ENCODE assay signal across 25 cellular contexts in genomic region chr22:17783773-17784480, GRCh38. TPM values are rescaled to one million over a fixed set of nuclear protein-coding genes. Genes with fewer than 3 reads are reported as not detected.
DNase-seq lines count a peak whose midpoint lies in the region; ATAC-seq, FAIRE-seq and TF ChIP-seq lines count a peak whose summit lies in the region.
"Had no signal": no experiment of that assay in that cellular context is flagged by ENCODE, and none has a peak within 500 bp of the region (broad histone marks: within the 10 kb centered on the region; RNA-seq: fewer than 3 reads in every experiment).

No MANE protein-coding gene starts in this region.

- H3K4me1 Mint-ChIP-seq in astrocyte (ENCODE audit: low read depth, unreplicated experiment) (peaks cover 14% of the 10 kb centered on the region), neural crest cell (peaks cover 33% of the 10 kb centered on the region)

- H3K27ac Mint-ChIP-seq in astrocyte (ENCODE audit: unreplicated experiment) (peak overlapping the region; percentile 41), neural crest cell (ENCODE audit: unreplicated experiment) (no peak overlapping the region)
- H3K27ac Mint-ChIP-seq: CD8-positive, alpha-beta T cell had no signal

- H3K27ac ChIP-seq in right cardiac atrium (ENCODE audit: low read length) (no peak overlapping the region), astrocyte (ENCODE audit: low read depth, low read length) (no peak overlapping the region), brain microvascular endothelial cell (no peak overlapping the region)
- H3K27ac ChIP-seq: KMS-11, Peyer's patch had no signal

- TF ChIP-seq CTCF in astrocyte (IDR thresholded peaks at IDR 0.05; ENCODE audit: insufficient read depth, low read depth, low read length) (no peak), neural crest cell (conservative IDR thresholded peaks at IDR 0.05) (no peak), brain microvascular endothelial cell (IDR thresholded peaks at IDR 0.05; ENCODE audit: low read depth, low read length, missing control alignments) (no peak)

- no peak overlapping the region for H3K4me3 Mint-ChIP-seq in astrocyte (ENCODE audit: unreplicated experiment)
- peak overlapping the region; percentile 34 for H3K4me3 Mint-ChIP-seq in neural crest cell
- H3K4me3 Mint-ChIP-seq: CD8-positive, alpha-beta T cell had no signal

- H4K20me1 ChIP-seq in astrocyte (ENCODE audit: insufficient read depth, low read length) = no peaks in the 10 kb centered on the region

- in situ Hi-C loops in brain microvascular endothelial cell (cut with HindIII; ENCODE audit: low pct_ligation_motif_present, low sequenced_read_pairs) = no loop called here

- H3K4me1 ChIP-seq in right cardiac atrium (ENCODE audit: control insufficient read depth, insufficient read depth, low read length) (peaks cover 7% of the 10 kb centered on the region), astrocyte (ENCODE audit: insufficient read depth, low read length) (peaks cover 21% of the 10 kb centered on the region)

- H3K27me3 Mint-ChIP-seq in astrocyte (ENCODE audit: low read depth, unreplicated experiment) = peaks cover 10% of the 10 kb centered on the region
- no peaks in the 10 kb centered on the region for H3K27me3 Mint-ChIP-seq in neural crest cell (ENCODE audit: low read depth)

- H3K36me3 ChIP-seq in astrocyte (ENCODE audit: insufficient read depth, low read length) (no peaks in the 10 kb centered on the region), brain microvascular endothelial cell (replicated peaks) (no peaks in the 10 kb centered on the region)

- H3K9ac ChIP-seq in astrocyte (ENCODE audit: low read length) = no peak overlapping the region
- H3K9ac ChIP-seq: KMS-11 had no signal

- H3K4me2 ChIP-seq in astrocyte (ENCODE audit: low read length) = no peak overlapping the region
- H3K4me2 ChIP-seq: A549, KMS-11 had no signal

- H3K36me3 Mint-ChIP-seq in astrocyte (ENCODE audit: low read depth, unreplicated experiment) = no peaks in the 10 kb centered on the region
- no peaks in the 10 kb centered on the region for H3K36me3 Mint-ChIP-seq in neural crest cell (ENCODE audit: low read depth)
- H3K36me3 Mint-ChIP-seq: CD8-positive, alpha-beta T cell had no signal

- H3K4me3 ChIP-seq in right cardiac atrium (ENCODE audit: low read length) = no peak overlapping the region
- H3K4me3 ChIP-seq in astrocyte (ENCODE audit: insufficient read depth, low read depth, low read length) = no peak overlapping the region
- H3K4me3 ChIP-seq in brain microvascular endothelial cell (ENCODE audit: low read depth, low read length) = no peak overlapping the region
- H3K4me3 ChIP-seq: A549, Peyer's patch had no signal

- no peak for ATAC-seq in right cardiac atrium
- ATAC-seq in Right ventricle myocardium superior (ENCODE audit: poor library complexity) = no peak
- no peak for ATAC-seq in GM21423 (IDR thresholded peaks at IDR 0.05; ENCODE audit: unreplicated experiment)
- ATAC-seq: CD8-positive, alpha-beta T cell had no signal

- H3K9me3 Mint-ChIP-seq in astrocyte (ENCODE audit: unreplicated experiment) (no peaks in the 10 kb centered on the region), neural crest cell (no peaks in the 10 kb centered on the region)
- H3K9me3 Mint-ChIP-seq: CD8-positive, alpha-beta T cell had no signal

- intact Hi-C loops in right cardiac atrium (cut with DNase I) (no loop called here), Right ventricle myocardium superior (cut with DNase I) (no loop called here)

- no peak for FAIRE-seq in astrocyte (lab: Jason Lieb, UNC)
- FAIRE-seq: A549, G401.6, GM12892, GM18507, H1, HTR-8/SVneo had no signal

- H2AFZ ChIP-seq in astrocyte (ENCODE audit: low read depth, low read length) = no peak overlapping the region

- DNase-seq in right cardiac atrium = peak; percentile 3 to 47 (median 16)
- DNase-seq in Right ventricle myocardium superior = no peak
- no peak for DNase-seq in astrocyte (ENCODE audit: low read depth)
- DNase-seq in neural crest cell (ENCODE audit: low read depth, low spot score) = no peak
- no peak for DNase-seq in activated naive CD4-positive, alpha-beta T cell treated with Interleukin-2 at 50 U/mL for 16 hours
- no peak for DNase-seq in brain microvascular endothelial cell
- DNase-seq: BE2C; Calu3; CD8-positive, alpha-beta T cell; DMS153; NCI-H1105; NCI-H146; NCI-H2029; NCI-H2171; NCI-H524 treated with DMSO at 0.1 percent for 48 hours; NCI-H82; Peyer's patch had no signal

- H3K27me3 ChIP-seq in right cardiac atrium (ENCODE audit: control insufficient read depth, insufficient read depth) (no peaks in the 10 kb centered on the region), astrocyte (ENCODE audit: insufficient read depth, low read length) (no peaks in the 10 kb centered on the region), brain microvascular endothelial cell (replicated peaks) (no peaks in the 10 kb centered on the region)
- H3K27me3 ChIP-seq: BE2C, Peyer's patch had no signal

- no peaks in the 10 kb centered on the region for H3K79me2 ChIP-seq in astrocyte (ENCODE audit: insufficient read depth, low read length)

- 77% methylated on average over 18 of the region's 18 CpGs for WGBS in right cardiac atrium

- no peaks in the 10 kb centered on the region for H3K9me3 ChIP-seq in right cardiac atrium (ENCODE audit: control insufficient read depth, low read length)
- H3K9me3 ChIP-seq in astrocyte (ENCODE audit: insufficient read depth, low read depth, low read length) = no peaks in the 10 kb centered on the region
- H3K9me3 ChIP-seq: A549, BE2C, Peyer's patch had no signal

RNA-seq across cellular contexts. Expression of gene BID, which starts 9.7 kb away (rescaled TPM):
- 10 to 100 TPM in 3 of 4 donors, 1 to 10 TPM in 1; 7.2 to 13.1 (median 11.3) TPM for total RNA-seq in right cardiac atrium
- polyA plus RNA-seq in right cardiac atrium = 12.7 TPM
- total RNA-seq in Right ventricle myocardium superior = 20.0 TPM
- 30.5 and 35.1 TPM in 2 replicates for total RNA-seq in astrocyte
- total RNA-seq in neural crest cell = 26.5 TPM in 2 replicates

Comparison
In these comparisons a context has a peak if more than half of its experiments do, and no peak if none do; other contexts are left out.
1. DNase-seq: peak in right cardiac atrium (3 of 3); none in Right ventricle myocardium superior (single experiment), astrocyte (single experiment), neural crest cell (single experiment), activated naive CD4-positive, alpha-beta T cell treated with Interleukin-2 at 50 U/mL for 16 hours (single experiment) and brain microvascular endothelial cell (single experiment).